In the genomic region with DNA sequence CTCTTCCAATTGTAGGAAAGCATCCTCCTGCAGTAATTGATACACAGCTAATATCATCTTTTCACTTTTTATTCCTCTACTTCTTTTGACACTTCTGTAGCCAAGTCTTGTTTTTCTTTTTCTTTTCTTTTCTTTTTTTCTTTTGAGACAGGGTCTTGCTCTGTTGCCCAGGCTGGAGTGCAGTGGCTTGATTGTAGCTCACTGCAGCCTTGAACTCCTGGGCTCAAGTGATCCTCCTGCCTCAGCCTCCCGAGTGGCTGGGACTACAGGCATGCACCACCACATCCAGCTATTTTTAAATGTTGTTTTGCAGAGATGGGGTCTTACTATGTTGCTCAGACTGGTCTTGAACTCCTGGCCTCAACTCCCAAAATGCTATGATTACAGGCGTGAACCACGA, we compare ENCODE assay signal across 11 cellular contexts. TPM values are rescaled to one million over a fixed set of nuclear protein-coding genes. Genes with fewer than 3 reads are reported as not detected.
DNase-seq lines count a peak whose midpoint lies in the region; ATAC-seq, FAIRE-seq and TF ChIP-seq lines count a peak whose summit lies in the region.
"Not testable (repeated sequence)": the region's sequence is repeated elsewhere in the genome, so short reads cannot be mapped to it uniquely, and the experiment has no call there.
"Had no signal": no experiment of that assay in that cellular context is flagged by ENCODE, and none has a peak within 500 bp of the region (broad histone marks: within the 10 kb centered on the region; RNA-seq: fewer than 3 reads in every experiment).

No MANE protein-coding gene starts in this region.

- H3K9ac ChIP-seq in K562 (ENCODE audit: insufficient read depth in 1 of 2, low read depth in 2 of 2, low read length in 2 of 2), result not testable (repeated sequence)

- no CpG with 5 or more reads among the region's 3 CpGs for WGBS in K562 (ENCODE audit: insufficient coverage, low coverage, missing lambda C conversion rate)

- TF ChIP-seq POLR2A in K562 (conservative IDR thresholded peaks at IDR 0.05), result not testable (repeated sequence)

- not testable (repeated sequence) for H3K27ac ChIP-seq in HEK293 (ENCODE audit: extremely low read depth, low read depth, low read length); K562 (ENCODE audit: extremely low read depth, low read depth, low read length)
- H3K27ac ChIP-seq in neutrophil, result peak overlapping the region; percentile 78

- not testable (repeated sequence) for H3K36me3 ChIP-seq in HEK293 (ENCODE audit: control insufficient read depth in 2 of 2, insufficient read depth in 1 of 2, low read length in 2 of 2); K562 (ENCODE audit: control insufficient read depth, insufficient read depth, low read length); neutrophil

- FAIRE-seq in K562 (lab: Jason Lieb, UNC), result not testable (repeated sequence)

- DNase-seq in CD14-positive monocyte (ENCODE audit: low spot score); T-helper 17 cell; WTC11 (ENCODE audit: low spot score); K562 (ENCODE audit: extremely low read depth in 1 of 4, low spot score in 3 of 4): not testable (repeated sequence)

- not testable (repeated sequence) for H3K36me3 Mint-ChIP-seq in CD14-positive monocyte; T-helper 17 cell (ENCODE audit: low read depth); WTC11; dendritic cell treated with granulocyte-macrophage colony-stimulating factor and Interleukin-4, amounts not matched to agents 40 ng/mL and 50 ng/mL, for 4 days (ENCODE audit: low read depth)

- intact Hi-C loops in CD14-positive monocyte (cut with micrococcal nuclease); K562 (cut with micrococcal nuclease); dendritic cell treated with granulocyte-macrophage colony-stimulating factor and Interleukin-4, amounts not matched to agents 40 ng/mL and 50 ng/mL, for 4 days (cut with micrococcal nuclease): not testable (repeated sequence)

- in situ Hi-C loops in K562 (cut with MboI), result not testable (repeated sequence)

- not testable (repeated sequence) for H3K9me3 ChIP-seq in HEK293 (ENCODE audit: control insufficient read depth, insufficient read depth, low read depth, low read length); T-helper 17 cell (ENCODE audit: control insufficient read depth, low read length, poor library complexity, severe bottlenecking); K562 (replicated peaks; ENCODE audit: control insufficient read depth, insufficient read depth, low read depth, low read length); neutrophil

- POLR2A ChIA-PET in HEK293 (lab: Yijun Ruan, JAX), result interaction anchor here (0.6 kb wide), 1 partner anchor 187 kb away, joined by 6 read pairs; no protein-coding TSS in a partner anchor
- POLR2A ChIA-PET in WTC11 (lab: Charles Lee); K562 (lab: Yijun Ruan, JAX): not testable (repeated sequence)

- BruUV-seq in K562 (replicated peaks; lab: Mats Ljungman, UMichigan), result not testable (repeated sequence)

- not testable (repeated sequence) for H3K27me3 Mint-ChIP-seq in CD14-positive monocyte (ENCODE audit: low read depth in 3 of 3); T-helper 17 cell; WTC11 (ENCODE audit: low read depth); dendritic cell treated with granulocyte-macrophage colony-stimulating factor and Interleukin-4, amounts not matched to agents 40 ng/mL and 50 ng/mL, for 4 days

- not testable (repeated sequence) for H3K4me3 ChIP-seq in HEK293 (ENCODE audit: low read depth, low read length); K562; neutrophil (ENCODE audit: low read depth in 1 of 2, low read length in 1 of 2)

- TF ChIP-seq CTCF in CD14-positive monocyte (IDR thresholded peaks at IDR 0.05); HEK293 (tag by site-specific recombination; IDR thresholded peaks at IDR 0.05); WTC11 (IDR thresholded peaks at IDR 0.05); K562 (IDR thresholded peaks at IDR 0.05 in 2 of 3, conservative IDR thresholded peaks at IDR 0.05 in 1 of 3; ENCODE audit: insufficient read depth in 2 of 3, low read depth in 1 of 3, low read length in 3 of 3); neutrophil (IDR thresholded peaks at IDR 0.05): not testable (repeated sequence)

- not testable (repeated sequence) for H2AFZ ChIP-seq in K562 (ENCODE audit: low read depth, low read length)

- H3K9me3 Mint-ChIP-seq in CD14-positive monocyte; WTC11; dendritic cell treated with granulocyte-macrophage colony-stimulating factor and Interleukin-4, amounts not matched to agents 40 ng/mL and 50 ng/mL, for 4 days: not testable (repeated sequence)

- TF ChIP-seq EP300 in K562 (IDR thresholded peaks at IDR 0.05; ENCODE audit: low read length), result not testable (repeated sequence)

- not testable (repeated sequence) for H3K4me2 ChIP-seq in K562 (ENCODE audit: insufficient read depth, low read length)

- H3K4me1 Mint-ChIP-seq in CD14-positive monocyte (peaks cover 53% of the 10 kb centered on the region), T-helper 17 cell (peaks cover 17% of the 10 kb centered on the region)
- H3K4me1 Mint-ChIP-seq in WTC11, result not testable (repeated sequence)
- peaks cover 58% of the 10 kb centered on the region for H3K4me1 Mint-ChIP-seq in dendritic cell treated with granulocyte-macrophage colony-stimulating factor and Interleukin-4, amounts not matched to agents 40 ng/mL and 50 ng/mL, for 4 days (ENCODE audit: low read depth)

- CTCF ChIA-PET in HEK293 (lab: Yijun Ruan, JAX), result interaction anchor here (0.6 to 0.7 kb wide), 2 partner anchors 37 to 86 kb away, joined by 3 to 5 read pairs; no protein-coding TSS in a partner anchor
- CTCF ChIA-PET in WTC11 (lab: Charles Lee); K562 (lab: Yijun Ruan, JAX; ENCODE audit: low intra/inter-chr PET ratio): not testable (repeated sequence)

- H3K27ac Mint-ChIP-seq in CD14-positive monocyte (peak overlapping the region in 6 of 7 donors; percentile 14 to 67 (median 32)), T-helper 17 cell (peak overlapping the region; percentile 14)
- H3K27ac Mint-ChIP-seq in WTC11, result not testable (repeated sequence)
- H3K27ac Mint-ChIP-seq in dendritic cell treated with granulocyte-macrophage colony-stimulating factor and Interleukin-4, amounts not matched to agents 40 ng/mL and 50 ng/mL, for 4 days, result peak overlapping the region; percentile 41

- H3K79me2 ChIP-seq in K562 (ENCODE audit: control insufficient read depth, insufficient read depth, low read length), result not testable (repeated sequence)

- not testable (repeated sequence) for TF ChIP-seq RAD21 in K562 (CRISPR knock-in tag; conservative IDR thresholded peaks at IDR 0.05 in 1 of 2, IDR thresholded peaks at IDR 0.05 in 1 of 2)

- H4K20me1 ChIP-seq in K562 (replicated peaks; ENCODE audit: control insufficient read depth, insufficient read depth, low read length), result not testable (repeated sequence)

- H3K9me1 ChIP-seq in K562 (ENCODE audit: control insufficient read depth, insufficient read depth, low read length), result not testable (repeated sequence)

- ATAC-seq in T-helper 17 cell, WTC11, K562: not testable (repeated sequence)

- not testable (repeated sequence) for H3K27me3 ChIP-seq in K562 (ENCODE audit: control insufficient read depth in 2 of 2, insufficient read depth in 2 of 2, low read length in 2 of 2); neutrophil

- not testable (repeated sequence) for H3K4me1 ChIP-seq in HEK293 (ENCODE audit: control insufficient read depth, insufficient read depth, low read length)
- H3K4me1 ChIP-seq in K562 (replicated peaks in 1 of 2; ENCODE audit: control insufficient read depth in 2 of 2, insufficient read depth in 2 of 2, low read length in 2 of 2) (peaks cover 5 to 11% of the 10 kb centered on the region in 2 experiments; a peak in 4 of 5 replicates), neutrophil (ENCODE audit: control insufficient read depth in 1 of 2, insufficient read depth in 1 of 2, low read depth in 1 of 2, low read length in 1 of 2) (peaks cover 51 to 72% of the 10 kb centered on the region in 2 experiments)

- H3K4me3 Mint-ChIP-seq in CD14-positive monocyte; T-helper 17 cell; WTC11; dendritic cell treated with granulocyte-macrophage colony-stimulating factor and Interleukin-4, amounts not matched to agents 40 ng/mL and 50 ng/mL, for 4 days: not testable (repeated sequence)

RNA-seq across cellular contexts. Expression of gene C3AR1, which starts 5.7 kb away (rescaled TPM):
- polyA plus RNA-seq in CD14-positive monocyte, result 100 to 1,000 TPM in 1 of 2 donors, 10 to 100 TPM in 1; 67.3 to 222 TPM
- 1 to 10 TPM; 3.1 to 3.9 TPM for total RNA-seq in T-helper 17 cell
- total RNA-seq in WTC11 (2021), result 0.09 TPM in 2 of 3 replicates, not detected in the other
- total RNA-seq in K562 (2011; cell fraction: chromatin; rRNA removed; ENCODE audit: low replicate concordance), result 8.0 and 9.9 TPM in 2 replicates
- 8.6 and 12.2 TPM in 2 replicates for total RNA-seq in K562 (2011; cell fraction: nucleolus; rRNA removed)
- total RNA-seq in K562 (2011; cell fraction: nucleoplasm; rRNA removed), result 8.4 and 9.2 TPM in 2 replicates
- total RNA-seq in K562 (2014; rRNA removed), result 2.2 and 2.5 TPM in 2 replicates
- total RNA-seq in K562 (2014; rRNA removed; fragmentation: Illumina TruSeq; extraction: Trizol), result 3.7 and 3.8 TPM in 2 replicates
- total RNA-seq in K562 (2015; rRNA removed; fragmentation: Illumina TruSeq; extraction: Trizol), result 2.4 and 2.5 TPM in 2 replicates
- 3.5 and 3.9 TPM in 2 replicates for total RNA-seq in K562 (2021)
- 3.6 and 9.5 TPM in 2 replicates for polyA plus RNA-seq in K562 (2011; rRNA removed)
- polyA plus RNA-seq in K562 (2011; cell fraction: cytosol; rRNA removed), result 4.2 and 13.5 TPM in 2 replicates
- polyA plus RNA-seq in K562 (2011; cell fraction: nucleus; rRNA removed), result 3.5 and 8.0 TPM in 2 replicates
- polyA plus RNA-seq in K562 (2012), result 4.2 and 4.7 TPM in 2 replicates
- polyA plus RNA-seq in K562 (2014; fragmentation: Illumina TruSeq; extraction: Trizol), result 7.0 and 7.2 TPM in 2 replicates
- 10 to 100 TPM; 11.5 to 12.9 TPM for polyA plus RNA-seq in K562 (2014; fragmentation: Nextera tagmentation; extraction: Ambion mirVana)
- 4.7 and 5.3 TPM in 2 replicates for polyA plus RNA-seq in K562 (2014; rRNA removed)
- polyA minus RNA-seq in K562 (2011; rRNA and poly(A)+ RNA removed), result 4.7 and 8.5 TPM in 2 replicates
- polyA minus RNA-seq in K562 (2011; cell fraction: cytosol; rRNA and poly(A)+ RNA removed), result 0.64 and 5.8 TPM in 2 replicates
- 1.8 and 2.4 TPM in 2 replicates for polyA minus RNA-seq in K562 (2011; cell fraction: nucleus; rRNA and poly(A)+ RNA removed)
- total RNA-seq: Caco-2, Calu3 had no signal
- polyA plus RNA-seq: A549 had no signal

RNA-seq across cellular contexts. Expression of gene NECAP1, which starts 10.3 kb away (rescaled TPM):
- polyA plus RNA-seq in CD14-positive monocyte (10 to 100 TPM; 18.7 to 30.0 TPM), K562 (2011; rRNA removed) (19.1 and 20.9 TPM in 2 replicates), K562 (2014; fragmentation: Illumina TruSeq; extraction: Trizol) (17.1 and 18.1 TPM in 2 replicates), K562 (2014; fragmentation: Nextera tagmentation; extraction: Ambion mirVana) (10 to 100 TPM; 22.1 to 32.8 TPM), K562 (2014; rRNA removed) (19.0 and 22.5 TPM in 2 replicates)
- total RNA-seq in T-helper 17 cell (10 to 100 TPM; 72.8 to 73.0 TPM), WTC11 (2021) (23.6 to 26.4 TPM (median 23.7 TPM) in 3 replicates), K562 (2014; rRNA removed) (21.7 and 21.9 TPM in 2 replicates), K562 (2014; rRNA removed; fragmentation: Illumina TruSeq; extraction: Trizol) (21.0 and 23.6 TPM in 2 replicates), K562 (2015; rRNA removed; fragmentation: Illumina TruSeq; extraction: Trizol) (22.8 and 27.4 TPM in 2 replicates), K562 (2021) (18.9 and 21.7 TPM in 2 replicates)
- total RNA-seq in K562 (2011; cell fraction: chromatin; rRNA removed; ENCODE audit: low replicate concordance), result 30.9 and 56.0 TPM in 2 replicates
- 19.0 and 19.1 TPM in 2 replicates for total RNA-seq in K562 (2011; cell fraction: nucleolus; rRNA removed)
- 36.8 and 50.1 TPM in 2 replicates for total RNA-seq in K562 (2011; cell fraction: nucleoplasm; rRNA removed)
- polyA plus RNA-seq in K562 (2011; cell fraction: cytosol; rRNA removed), result 18.7 and 21.6 TPM in 2 replicates
- polyA plus RNA-seq in K562 (2011; cell fraction: nucleus; rRNA removed), result 31.6 and 38.3 TPM in 2 replicates
- 11.3 and 13.4 TPM in 2 replicates for polyA plus RNA-seq in K562 (2012)
- 26.2 and 32.6 TPM in 2 replicates for polyA minus RNA-seq in K562 (2011; rRNA and poly(A)+ RNA removed)
- 15.3 and 16.4 TPM in 2 replicates for polyA minus RNA-seq in K562 (2011; cell fraction: cytosol; rRNA and poly(A)+ RNA removed)
- polyA minus RNA-seq in K562 (2011; cell fraction: nucleus; rRNA and poly(A)+ RNA removed), result 11.2 and 28.4 TPM in 2 replicates

RNA-seq across cellular contexts. Expression of gene FOXJ2, which starts 39.3 kb away (rescaled TPM):
- polyA plus RNA-seq in CD14-positive monocyte (1 to 10 TPM; 4.9 to 7.4 TPM), K562 (2011; rRNA removed) (2.3 and 3.2 TPM in 2 replicates), K562 (2014; fragmentation: Illumina TruSeq; extraction: Trizol) (5.7 and 7.5 TPM in 2 replicates), K562 (2014; fragmentation: Nextera tagmentation; extraction: Ambion mirVana) (1 to 10 TPM; 1.0 to 1.1 TPM), K562 (2014; rRNA removed) (3.7 and 4.2 TPM in 2 replicates)
- total RNA-seq in T-helper 17 cell (10 to 100 TPM; 33.4 to 40.4 TPM), WTC11 (2021) (10.3 to 12.7 TPM (median 10.4 TPM) in 3 replicates), K562 (2014; rRNA removed) (2.9 and 4.0 TPM in 2 replicates), K562 (2014; rRNA removed; fragmentation: Illumina TruSeq; extraction: Trizol) (1.9 and 2.1 TPM in 2 replicates), K562 (2015; rRNA removed; fragmentation: Illumina TruSeq; extraction: Trizol) (2.4 and 2.5 TPM in 2 replicates), K562 (2021) (6.6 and 6.8 TPM in 2 replicates)
- total RNA-seq in K562 (2011; cell fraction: chromatin; rRNA removed; ENCODE audit: low replicate concordance), result 4.7 and 7.3 TPM in 2 replicates
- total RNA-seq in K562 (2011; cell fraction: nucleolus; rRNA removed), result 4.7 and 4.9 TPM in 2 replicates
- 4.8 and 7.8 TPM in 2 replicates for total RNA-seq in K562 (2011; cell fraction: nucleoplasm; rRNA removed)
- polyA plus RNA-seq in K562 (2011; cell fraction: cytosol; rRNA removed), result 1.6 and 2.1 TPM in 2 replicates
- 4.8 and 7.3 TPM in 2 replicates for polyA plus RNA-seq in K562 (2011; cell fraction: nucleus; rRNA removed)
- 5.1 and 6.6 TPM in 2 replicates for polyA plus RNA-seq in K562 (2012)
- 2.2 TPM in 2 replicates for polyA minus RNA-seq in K562 (2011; rRNA and poly(A)+ RNA removed)
- 2.2 and 3.4 TPM in 2 replicates for polyA minus RNA-seq in K562 (2011; cell fraction: cytosol; rRNA and poly(A)+ RNA removed)
- polyA minus RNA-seq in K562 (2011; cell fraction: nucleus; rRNA and poly(A)+ RNA removed), result 1.6 and 2.4 TPM in 2 replicates

RNA-seq across cellular contexts. Expression of gene CLEC4A, which starts 51.6 kb away (rescaled TPM):
- 100 to 1,000 TPM; 297 to 365 TPM for polyA plus RNA-seq in CD14-positive monocyte
- 1 to 10 TPM; 1.4 to 2.7 TPM for total RNA-seq in T-helper 17 cell
- total RNA-seq in WTC11 (2021), result 0.44 to 0.62 TPM in 2 of 3 replicates, not detected in the other
- total RNA-seq in K562 (2011; cell fraction: chromatin; rRNA removed; ENCODE audit: low replicate concordance), result 0.67 and 1.4 TPM in 2 replicates
- not detected in 2 replicates for total RNA-seq in K562 (2011; cell fraction: nucleolus; rRNA removed)
- not detected in 2 replicates for total RNA-seq in K562 (2011; cell fraction: nucleoplasm; rRNA removed)
- total RNA-seq in K562 (2014; rRNA removed), result not detected in 2 replicates
- total RNA-seq in K562 (2014; rRNA removed; fragmentation: Illumina TruSeq; extraction: Trizol), result not detected in 2 replicates
- total RNA-seq in K562 (2015; rRNA removed; fragmentation: Illumina TruSeq; extraction: Trizol), result not detected in 2 replicates
- 0.16 TPM in 1 of 2 replicates, not detected in the other for total RNA-seq in K562 (2021)
- 0.20 and 0.46 TPM in 2 replicates for polyA plus RNA-seq in K562 (2011; rRNA removed)
- polyA plus RNA-seq in K562 (2011; cell fraction: cytosol; rRNA removed), result 0.32 TPM in 1 of 2 replicates, not detected in the other
- 2.1 TPM in 1 of 2 replicates, not detected in the other for polyA plus RNA-seq in K562 (2011; cell fraction: nucleus; rRNA removed)
- polyA plus RNA-seq in K562 (2012), result 0.09 and 0.89 TPM in 2 replicates
- not detected in 2 replicates for polyA plus RNA-seq in K562 (2014; fragmentation: Illumina TruSeq; extraction: Trizol)
- polyA plus RNA-seq in K562 (2014; fragmentation: Nextera tagmentation; extraction: Ambion mirVana), result under 1 TPM; 0.06 to 0.27 TPM
- not detected in 2 replicates for polyA plus RNA-seq in K562 (2014; rRNA removed)
- polyA minus RNA-seq in K562 (2011; rRNA and poly(A)+ RNA removed), result not detected in 2 replicates
- not detected in 2 replicates for polyA minus RNA-seq in K562 (2011; cell fraction: cytosol; rRNA and poly(A)+ RNA removed)
- not detected in 2 replicates for polyA minus RNA-seq in K562 (2011; cell fraction: nucleus; rRNA and poly(A)+ RNA removed)
- total RNA-seq: Calu3, Daoy had no signal
